9 cellular contexts compared by ENCODE assay signal in genomic region chr12:111368684-111369495, GRCh38. TPM values are rescaled to one million over a fixed set of nuclear protein-coding genes. Genes with fewer than 3 reads are reported as not detected.
A peak's percentile ranks its signal among the peaks of the same experiment; 100 is the strongest.
DNase-seq lines count a peak whose midpoint lies in the region; ATAC-seq and TF ChIP-seq lines count a peak whose summit lies in the region.
"Had no signal": no experiment of that assay in that cellular context is flagged by ENCODE, and none has a peak within 500 bp of the region (broad histone marks: within the 10 kb centered on the region; RNA-seq: fewer than 3 reads in every experiment).

Gene PHETA1 (minus strand): TSS chr12:111369095. CDS start chr12:111363427, 5,668 bp downstream.

- H3K27me3 ChIP-seq in CD4-positive, alpha-beta memory T cell (ENCODE audit: insufficient read depth, low read length), result no peaks in the 10 kb centered on the region

- TF ChIP-seq CTCF in endothelial cell (IDR thresholded peaks at IDR 0.05; ENCODE audit: unreplicated experiment) (no peak), mesothelial cell of epicardium (IDR thresholded peaks at IDR 0.05; ENCODE audit: unreplicated experiment) (no peak)

- peak within 1 kb of the TSS; percentile 31 for H3K27ac ChIP-seq in CD4-positive, alpha-beta memory T cell (ENCODE audit: low read depth, low read length)
- H3K27ac ChIP-seq: epithelial cell of prostate had no signal

- no peaks in the 10 kb centered on the region for H3K9me3 Mint-ChIP-seq in CD4-positive, alpha-beta memory T cell
- no peaks in the 10 kb centered on the region for H3K9me3 Mint-ChIP-seq in endothelial cell (ENCODE audit: unreplicated experiment)
- no peaks in the 10 kb centered on the region for H3K9me3 Mint-ChIP-seq in mesothelial cell of epicardium

- peak within 1 kb of the TSS; percentile 83 to 89 (median 88) for H3K4me3 Mint-ChIP-seq in CD4-positive, alpha-beta memory T cell
- H3K4me3 Mint-ChIP-seq in endothelial cell (ENCODE audit: unreplicated experiment) (peak within 1 kb of the TSS; percentile 89), mesothelial cell of epicardium (peak within 1 kb of the TSS; percentile 80)

- peak; percentile 96 for ATAC-seq in GM19467 (IDR thresholded peaks at IDR 0.05; ENCODE audit: unreplicated experiment)

- no peaks in the 10 kb centered on the region for H3K9me3 ChIP-seq in CD4-positive, alpha-beta memory T cell (ENCODE audit: control insufficient read depth in 1 of 2, low read length in 2 of 2)

- H3K36me3 ChIP-seq in CD4-positive, alpha-beta memory T cell (ENCODE audit: insufficient read depth, low read length), result no peaks in the 10 kb centered on the region

- peaks cover 14 to 30% (median 19%) of the 10 kb centered on the region in 4 donors for H3K4me1 Mint-ChIP-seq in CD4-positive, alpha-beta memory T cell
- peaks cover 19% of the 10 kb centered on the region for H3K4me1 Mint-ChIP-seq in endothelial cell (ENCODE audit: unreplicated experiment)
- peaks cover 13% of the 10 kb centered on the region for H3K4me1 Mint-ChIP-seq in mesothelial cell of epicardium

- CTCF ChIA-PET in CD4-positive, alpha-beta memory T cell (lab: Charles Lee; ENCODE audit: partially characterized antibody), result interaction anchor here (2.3 kb wide), 2 partner anchors 28 to 83 kb away, joined by 8 to 11 read pairs; no protein-coding TSS in a partner anchor

- peaks cover 0 to 3% of the 10 kb centered on the region in 2 donors for H3K27me3 Mint-ChIP-seq in CD4-positive, alpha-beta memory T cell
- peaks cover 5% of the 10 kb centered on the region for H3K27me3 Mint-ChIP-seq in endothelial cell (ENCODE audit: unreplicated experiment)
- H3K27me3 Mint-ChIP-seq in mesothelial cell of epicardium (ENCODE audit: low read depth), result no peaks in the 10 kb centered on the region

- peaks cover 0 to 2% of the 10 kb centered on the region in 2 donors for H3K36me3 Mint-ChIP-seq in CD4-positive, alpha-beta memory T cell
- H3K36me3 Mint-ChIP-seq in endothelial cell (ENCODE audit: low read depth, unreplicated experiment) (peaks cover 21% of the 10 kb centered on the region), mesothelial cell of epicardium (peaks cover 3% of the 10 kb centered on the region)

- peaks cover 23% of the 10 kb centered on the region for H3K4me1 ChIP-seq in CD4-positive, alpha-beta memory T cell (ENCODE audit: insufficient read depth, low read length)

- peak; percentile 51 to 66 (median 54) for DNase-seq in CD4-positive, alpha-beta memory T cell
- peak; percentile 86 for DNase-seq in HPDE6-E6E7 (ENCODE audit: extremely low spot score)
- peak; percentile 86 for DNase-seq in NOMO-1 treated with DMSO at 0.1 percent for 48 hours (lab: John Stamatoyannopoulos, UW; ENCODE audit: unreplicated experiment)
- DNase-seq in activated CD8-positive, alpha-beta memory T cell treated with anti-CD3 and anti-CD28 coated beads, Interleukin-2, amount 50 U/mL, for 4 hours, result peak; percentile 80
- peak; percentile 92 for DNase-seq in endothelial cell (ENCODE audit: low spot score)
- peak; percentile 70 to 84 for DNase-seq in mesothelial cell of epicardium (ENCODE audit: low spot score in 2 of 2, unreplicated experiment in 2 of 2)
- DNase-seq in stimulated activated CD8-positive, alpha-beta memory T cell treated with anti-CD3 and anti-CD28 coated beads, Interleukin-15, amount 100 ng/mL, for 1 hour (ENCODE audit: low read depth), result peak; percentile 49

- POLR2A ChIA-PET in CD4-positive, alpha-beta memory T cell (lab: Charles Lee; ENCODE audit: partially characterized antibody), result interaction anchor here (0.7 to 1.1 kb wide), 2 partner anchors 28 to 83 kb away, joined by 3 to 4 read pairs; no protein-coding TSS in a partner anchor

- peak within 1 kb of the TSS; percentile 47 to 54 for H3K4me3 ChIP-seq in CD4-positive, alpha-beta memory T cell (ENCODE audit: low read length in 2 of 2)

- peak within 1 kb of the TSS in 5 of 7 donors; percentile 65 to 84 (median 73) for H3K27ac Mint-ChIP-seq in CD4-positive, alpha-beta memory T cell
- H3K27ac Mint-ChIP-seq in endothelial cell (ENCODE audit: unreplicated experiment) (peak within 1 kb of the TSS; percentile 57), mesothelial cell of epicardium (peak within 1 kb of the TSS; percentile 56)

- intact Hi-C loops in CD4-positive, alpha-beta memory T cell (cut with micrococcal nuclease), result no loop called here

RNA-seq across cellular contexts. Expression of gene PHETA1, which starts in this region (rescaled TPM):
- total RNA-seq in CD4-positive, alpha-beta memory T cell, result 1 to 10 TPM; 4.7 to 6.4 TPM
- 1 to 10 TPM in 1 of 2 donors, under 1 TPM in 1; 0.24 to 1.4 TPM for polyA plus RNA-seq in CD4-positive, alpha-beta memory T cell
- total RNA-seq in endothelial cell (ENCODE audit: unreplicated experiment) (14.8 TPM), mesothelial cell of epicardium (13.8 to 18.2 TPM (median 16.1 TPM) in 3 replicates)

Comparison
In these comparisons a context has a peak if more than half of its experiments do, and no peak if none do; other contexts are left out.
1. Peak in every context shown above with its lines: DNase-seq, ATAC-seq, H3K4me3 ChIP-seq and H3K27ac ChIP-seq.